ENCODE assay signal across 26 cellular contexts in genomic region chr2:158142165-158142564, GRCh38. TPM values are rescaled to one million over a fixed set of nuclear protein-coding genes. Genes with fewer than 3 reads are reported as not detected.
DNase-seq lines count a peak whose midpoint lies in the region; ATAC-seq, FAIRE-seq and TF ChIP-seq lines count a peak whose summit lies in the region.
"Had no signal": no experiment of that assay in that cellular context is flagged by ENCODE, and none has a peak within 500 bp of the region (broad histone marks: within the 10 kb centered on the region; RNA-seq: fewer than 3 reads in every experiment).

No MANE protein-coding gene starts in this region.

- TF ChIP-seq POLR2A in stomach (IDR thresholded peaks at IDR 0.05), result no peak

- FAIRE-seq in pancreas (lab: Jason Lieb, UNC), result no peak
- FAIRE-seq: D721Med, GM12892, GM19239 had no signal

- H3K27ac ChIP-seq in thoracic aorta (no peak overlapping the region), stomach (no peak overlapping the region), pancreas (no peak overlapping the region)
- H3K27ac ChIP-seq: 22Rv1 had no signal

- no peak for TF ChIP-seq EP300 in stomach (IDR thresholded peaks at IDR 0.05)

- DNase-seq in NOMO-1 treated with DMSO at 0.1 percent for 48 hours (lab: John Stamatoyannopoulos, UW; ENCODE audit: unreplicated experiment) (peak; percentile 73), NOMO-1 treated with dmso at 0.1 percent for 144 hours (lab: John Stamatoyannopoulos, UW; ENCODE audit: unreplicated experiment) (no peak), NCI-H226 (peak; percentile 69), amniotic epithelial cell (ENCODE audit: low read depth) (peak; percentile 30), thoracic aorta (ENCODE audit: low spot score) (no peak), stomach (no peak), pancreas (no peak)
- DNase-seq: ACHN; C1 segment of cervical spinal cord; DMS79 treated with DMSO at 0.1 percent for 48 hours; GOT3; HCEC 1CT; NCI-H1105; NCI-H146; NCI-H2029; NCI-H2227 treated with DMSO at 0.1 percent for 48 hours; NCI-H510A treated with DMSO at 0.1 percent for 48 hours; NCI-H774; NK-92 treated with Interleukin-12 subunit alpha and Interleukin-12 subunit beta, amount 100 ng/mL, for 24 hours had no signal

- WGBS in stomach, 5 donors, result 87 to 93% (median 89%) methylated on average over 3 of the region's 3 CpGs
- 84 to 91% methylated on average over 3 of the region's 3 CpGs for WGBS in pancreas, 2 donors

- no peaks in the 10 kb centered on the region for H3K4me1 ChIP-seq in thoracic aorta (ENCODE audit: control insufficient read depth in 1 of 2, low read depth in 2 of 2)
- no peaks in the 10 kb centered on the region for H3K4me1 ChIP-seq in stomach
- H3K4me1 ChIP-seq in pancreas, result no peaks in the 10 kb centered on the region

- TF ChIP-seq CTCF in thoracic aorta (IDR thresholded peaks at IDR 0.05) (no peak), stomach (IDR thresholded peaks at IDR 0.05) (no peak), pancreas (IDR thresholded peaks at IDR 0.05) (no peak)

- H3K36me3 ChIP-seq in thoracic aorta (no peaks in the 10 kb centered on the region), stomach (no peaks in the 10 kb centered on the region), pancreas (no peaks in the 10 kb centered on the region)

- H3K27me3 ChIP-seq in thoracic aorta (replicated peaks; ENCODE audit: insufficient read depth) (no peaks in the 10 kb centered on the region), stomach (no peaks in the 10 kb centered on the region), pancreas (no peaks in the 10 kb centered on the region)

- H3K4me3 ChIP-seq in thoracic aorta (no peak overlapping the region), stomach (no peak overlapping the region), pancreas (no peak overlapping the region)

- ATAC-seq in thoracic aorta (ENCODE audit: insufficient number of reproducible peaks, low FRiP score, low read depth), result peak; percentile 43
- ATAC-seq in HG02588 (IDR thresholded peaks at IDR 0.05; ENCODE audit: unreplicated experiment), result no peak
- no peak for ATAC-seq in pancreas
- ATAC-seq: Right ventricle myocardium inferior had no signal

- H3K9me3 ChIP-seq in thoracic aorta (no peaks in the 10 kb centered on the region), stomach (peaks cover 0 to 7% (median 0%) of the 10 kb centered on the region in 4 donors), pancreas (no peaks in the 10 kb centered on the region)

- intact Hi-C loops in stomach (cut with DNase I; ENCODE audit: low total_unique reads), result no loop called here
- intact Hi-C loops in pancreas (cut with DNase I), result no loop called here

RNA-seq across cellular contexts. Expression of gene UPP2, which starts 40.5 kb away (rescaled TPM):
- total RNA-seq in thoracic aorta, result not detected
- total RNA-seq in stomach, result not detected
- not detected for polyA plus RNA-seq in stomach
- total RNA-seq in pancreas, result not detected
- polyA plus RNA-seq in pancreas, result not detected
- total RNA-seq: MCF 10A, Right ventricle myocardium inferior had no signal

Comparison
In these comparisons a context has a peak if more than half of its experiments do, and no peak if none do; other contexts are left out.
1. DNase-seq: peak in NOMO-1 treated with DMSO at 0.1 percent for 48 hours (single experiment), NCI-H226 (single experiment) and amniotic epithelial cell (single experiment); none in NOMO-1 treated with dmso at 0.1 percent for 144 hours (single experiment), thoracic aorta (single experiment), stomach (single experiment) and pancreas (0 of 6).